8 cellular contexts compared by ENCODE assay signal in genomic region chr16:70523621-70524405, GRCh38. TPM values are rescaled to one million over a fixed set of nuclear protein-coding genes. Genes with fewer than 3 reads are reported as not detected.
DNase-seq lines count a peak whose midpoint lies in the region; ATAC-seq and TF ChIP-seq lines count a peak whose summit lies in the region.

Gene SF3B3 (plus strand): TSS chr16:70523816. CDS start chr16:70526657, 2,841 bp downstream.

- H3K27ac ChIP-seq in liver (ENCODE audit: low read depth in 1 of 2, low read length in 2 of 2), result peak within 1 kb of the TSS; percentile 81 to 92

- TF ChIP-seq RAD21 in liver (IDR thresholded peaks at IDR 0.05), result no peak

- peak; percentile 45 for ATAC-seq in HG03159 (IDR thresholded peaks at IDR 0.05; ENCODE audit: unreplicated experiment)

- TF ChIP-seq CTCF in liver (IDR thresholded peaks at IDR 0.05; ENCODE audit: low read depth, low read length, missing input control), result no peak

- H3K27me3 ChIP-seq in liver (ENCODE audit: control insufficient read depth in 4 of 4, insufficient read depth in 4 of 4, low read length in 3 of 4), result no peaks in the 10 kb centered on the region

- no peaks in the 10 kb centered on the region for H3K9me3 ChIP-seq in liver (ENCODE audit: control insufficient read depth in 4 of 4, low read length in 3 of 4)

- under 1% methylated on average over 35 of the region's 35 CpGs for WGBS in liver

- peak; percentile 41 to 54 for DNase-seq in activated CD8-positive, alpha-beta memory T cell treated with anti-CD3 and anti-CD28 coated beads for 1 hour (ENCODE audit: extremely low read depth in 1 of 2, low read depth in 1 of 2)
- DNase-seq in activated CD8-positive, alpha-beta memory T cell treated with anti-CD3 and anti-CD28 coated beads, Interleukin-2, amount 50 U/mL, for 4 hours, result no peak
- DNase-seq in NCI-H510A (lab: John Stamatoyannopoulos, UW) (peak; percentile 38), dermis microvascular lymphatic vessel endothelial cell (ENCODE audit: low read depth in 2 of 2) (no peak)
- DNase-seq in activated CD4-positive, alpha-beta T cell treated with anti-CD3 and anti-CD28 coated beads for 4 hours, result peak; percentile 70 to 77
- DNase-seq in stimulated activated CD4-positive, alpha-beta T cell treated with anti-CD3 and anti-CD28 coated beads, Interleukin-4, amount 100 ng/mL, for 4 hours, result peak; percentile 61 to 67

- peak within 1 kb of the TSS; percentile 85 to 100 (median 100) for H3K4me3 ChIP-seq in liver (ENCODE audit: low read depth in 1 of 3, low read length in 3 of 3)

- H3K9ac ChIP-seq in liver (ENCODE audit: low read depth in 1 of 2, low read length in 2 of 2), result peak within 1 kb of the TSS; percentile 97 to 100

- H3K36me3 ChIP-seq in liver (ENCODE audit: control insufficient read depth in 4 of 4, insufficient read depth in 3 of 4, low read depth in 1 of 4, low read length in 3 of 4), result peaks cover 2 to 11% (median 10%) of the 10 kb centered on the region in 4 donors

- H3K4me1 ChIP-seq in liver (ENCODE audit: control insufficient read depth in 4 of 4, insufficient read depth in 4 of 4, low read length in 3 of 4), result peaks cover 1 to 30% (median 20%) of the 10 kb centered on the region in 4 donors

TF ChIP-seq in liver, 16 proteins besides CTCF, POLR2A, EP300 and RAD21:
- no peak for TF ChIP-seq FOXA2 (IDR thresholded peaks at IDR 0.05)
- peak; percentile 41 for TF ChIP-seq ATF3 (IDR thresholded peaks at IDR 0.05)
- peak; percentile 33 to 83 for TF ChIP-seq GABPA (IDR thresholded peaks at IDR 0.05 in 1 of 2, conservative IDR thresholded peaks at IDR 0.05 in 1 of 2)
- peak in 1 of 2 donors; percentile 16 for TF ChIP-seq JUND (IDR thresholded peaks at IDR 0.05)
- TF ChIP-seq YY1 (IDR thresholded peaks at IDR 0.05), result peak; percentile 99
- TF ChIP-seq HNF4G (IDR thresholded peaks at IDR 0.05), result no peak
- TF ChIP-seq NR2F2 (IDR thresholded peaks at IDR 0.05), result peak; percentile 37
- TF ChIP-seq ZBTB33 (IDR thresholded peaks at IDR 0.05), result peak; percentile 61
- peak; percentile 91 for TF ChIP-seq TAF1 (conservative IDR thresholded peaks at IDR 0.05)
- TF ChIP-seq RXRA (IDR thresholded peaks at IDR 0.05), result peak; percentile 31 to 32
- TF ChIP-seq SP1 (IDR thresholded peaks at IDR 0.05), result peak; percentile 30
- peak; percentile 55 for TF ChIP-seq REST (IDR thresholded peaks at IDR 0.05)
- TF ChIP-seq EGR1 (IDR thresholded peaks at IDR 0.05; ENCODE audit: low read depth in 2 of 2), result peak in 1 of 2 donors; percentile 33
- no peak for TF ChIP-seq FOXA1 (IDR thresholded peaks at IDR 0.05)
- peak; percentile 18 for TF ChIP-seq MAX (IDR thresholded peaks at IDR 0.05)

RNA-seq across cellular contexts. Expression of gene SF3B3, which starts in this region (rescaled TPM):
- total RNA-seq in dermis microvascular lymphatic vessel endothelial cell (62.3 and 82.3 TPM in 2 replicates), liver (10 to 100 TPM; 56.6 to 77.8 TPM)
- 10 to 100 TPM; 38.9 to 49.8 TPM for polyA plus RNA-seq in liver

Comparison
In these comparisons a context has a peak if more than half of its experiments do, and no peak if none do; other contexts are left out.
1. DNase-seq: peak in activated CD8-positive, alpha-beta memory T cell treated with anti-CD3 and anti-CD28 coated beads for 1 hour (2 of 2), NCI-H510A (single experiment), activated CD4-positive, alpha-beta T cell treated with anti-CD3 and anti-CD28 coated beads for 4 hours (2 of 2) and stimulated activated CD4-positive, alpha-beta T cell treated with anti-CD3 and anti-CD28 coated beads, Interleukin-4, amount 100 ng/mL, for 4 hours (2 of 2); none in activated CD8-positive, alpha-beta memory T cell treated with anti-CD3 and anti-CD28 coated beads, Interleukin-2, amount 50 U/mL, for 4 hours (single experiment) and dermis microvascular lymphatic vessel endothelial cell (0 of 2).